Comparison of ENCODE assay signal across 8 cellular contexts in genomic region chr19:14405758-14406644, GRCh38. TPM values are rescaled to one million over a fixed set of nuclear protein-coding genes. Genes with fewer than 3 reads are reported as not detected.
DNase-seq lines count a peak whose midpoint lies in the region; ATAC-seq and TF ChIP-seq lines count a peak whose summit lies in the region.

No MANE protein-coding gene starts in this region.

- peaks cover 59% of the 10 kb centered on the region for H3K36me3 ChIP-seq in NT2/D1 (ENCODE audit: insufficient read depth, insufficient read length, low read length)

- peak overlapping the region; percentile 66 for H3K4me3 Mint-ChIP-seq in mesothelial cell of epicardium

- H3K27me3 ChIP-seq in NT2/D1 (ENCODE audit: insufficient read depth, insufficient read length): no peaks in the 10 kb centered on the region

- H3K27ac Mint-ChIP-seq in mesothelial cell of epicardium: peak overlapping the region; percentile 61

- peak; percentile 61 for TF ChIP-seq CTCF in AG09319 (IDR thresholded peaks at IDR 0.05; ENCODE audit: low read depth, low read length)
- TF ChIP-seq CTCF in mesothelial cell of epicardium (IDR thresholded peaks at IDR 0.05; ENCODE audit: unreplicated experiment): peak; percentile 99

- H3K36me3 Mint-ChIP-seq in mesothelial cell of epicardium: peaks cover 15% of the 10 kb centered on the region

- H3K9me3 Mint-ChIP-seq in mesothelial cell of epicardium: no peaks in the 10 kb centered on the region

- H3K9me3 ChIP-seq in NT2/D1 (ENCODE audit: insufficient read depth, low read length): no peaks in the 10 kb centered on the region

- peaks cover 10% of the 10 kb centered on the region for H3K4me1 ChIP-seq in NT2/D1 (ENCODE audit: insufficient read depth, insufficient read length)

- DNase-seq in AG09319 (ENCODE audit: extremely low read depth, low read depth) (peak; percentile 44), NT2/D1 (ENCODE audit: low read depth, low spot score) (peak; percentile 97), epidermal melanocyte (ENCODE audit: insufficient read length, low spot score) (peak; percentile 92), mesothelial cell of epicardium (ENCODE audit: low spot score in 2 of 2, unreplicated experiment in 2 of 2) (peak; percentile 92 to 99)
- DNase-seq in activated CD8-positive, alpha-beta memory T cell treated with anti-CD3 and anti-CD28 coated beads, Interleukin-2, amount 50 U/mL, for 4 hours: peak; percentile 89
- peak; percentile 76 to 77 for DNase-seq in stimulated activated CD8-positive, alpha-beta memory T cell treated with anti-CD3 and anti-CD28 coated beads, Interleukin-2, amount 100 ng/mL, for 1 hour (ENCODE audit: low read depth in 2 of 2)

- peaks cover 8% of the 10 kb centered on the region for H3K4me1 Mint-ChIP-seq in mesothelial cell of epicardium

- H3K4me3 ChIP-seq in NT2/D1 (ENCODE audit: insufficient read length, low read depth): peak overlapping the region; percentile 31

- H3K9ac ChIP-seq in NT2/D1 (ENCODE audit: insufficient read length, low read depth): peak overlapping the region; percentile 84

- ATAC-seq in GM19035 (IDR thresholded peaks at IDR 0.05; ENCODE audit: unreplicated experiment) (peak; percentile 70), HG03469 (IDR thresholded peaks at IDR 0.05; ENCODE audit: unreplicated experiment) (peak; percentile 43)

- no peaks in the 10 kb centered on the region for H3K27me3 Mint-ChIP-seq in mesothelial cell of epicardium (ENCODE audit: low read depth)

RNA-seq across cellular contexts. Expression of gene DDX39A, which starts 13.1 kb away (rescaled TPM):
- total RNA-seq in mesothelial cell of epicardium: 66.9 to 68.6 TPM (median 67.6 TPM) in 3 replicates

RNA-seq across cellular contexts. Expression of gene ADGRE5, which starts 24.8 kb away (rescaled TPM):
- 4.5 to 5.4 TPM (median 4.9 TPM) in 3 replicates for total RNA-seq in mesothelial cell of epicardium

RNA-seq across cellular contexts. Expression of gene PKN1, which starts 27.1 kb away (rescaled TPM):
- total RNA-seq in mesothelial cell of epicardium: 84.5 to 89.1 TPM (median 85.9 TPM) in 3 replicates

Comparison
In these comparisons a context has a peak if more than half of its experiments do, and no peak if none do; other contexts are left out.
1. Peak in every context shown above with its lines: DNase-seq, ATAC-seq and H3K4me3 ChIP-seq.
2. DNase-seq: peak in every context shown above with its lines; median percentile 97 in NT2/D1; 96 in mesothelial cell of epicardium; 92 in epidermal melanocyte; 89 in activated CD8-positive, alpha-beta memory T cell treated with anti-CD3 and anti-CD28 coated beads, Interleukin-2, amount 50 U/mL, for 4 hours; 76 in stimulated activated CD8-positive, alpha-beta memory T cell treated with anti-CD3 and anti-CD28 coated beads, Interleukin-2, amount 100 ng/mL, for 1 hour; 44 in AG09319.